13 cellular contexts compared by ENCODE assay signal in genomic region chr17:37507108-37507507, GRCh38. TPM values are rescaled to one million over a fixed set of nuclear protein-coding genes. Genes with fewer than 3 reads are reported as not detected.
A peak's percentile ranks its signal among the peaks of the same experiment; 100 is the strongest.
DNase-seq lines count a peak whose midpoint lies in the region; TF ChIP-seq lines count a peak whose summit lies in the region.
"Had no signal": no experiment of that assay in that cellular context is flagged by ENCODE, and none has a peak within 500 bp of the region (broad histone marks: within the 10 kb centered on the region; RNA-seq: fewer than 3 reads in every experiment).

No MANE protein-coding gene starts in this region.

- WGBS in mesendoderm (ENCODE audit: extremely low coverage, insufficient coverage, low lambda C conversion rate) = no CpG with 5 or more reads among the region's 9 CpGs

- H3K79me1 ChIP-seq in mesendoderm (ENCODE audit: low read length) = no peaks in the 10 kb centered on the region

- DNase-seq in DMS 273 treated with DMSO at 0.1 percent for 48 hours (lab: John Stamatoyannopoulos, UW) (peak; percentile 55), NCI-H1694 treated with DMSO at 0.1 percent for 48 hours (lab: John Stamatoyannopoulos, UW) (peak; percentile 81), cerebellum (ENCODE audit: low spot score) (peak; percentile 70), mesendoderm (no peak), HT-29 (ENCODE audit: low spot score) (no peak), SKM-1 (lab: John Stamatoyannopoulos, UW; ENCODE audit: unreplicated experiment) (no peak), ascending aorta (ENCODE audit: low spot score in 2 of 2) (no peak)
- DNase-seq: central memory CD4-positive, alpha-beta T cell; GF-D8; natural killer cell; NCI-H1436; T1000 had no signal

- no peak overlapping the region for H2BK120ac ChIP-seq in mesendoderm (ENCODE audit: low read depth, low read length)

- no peak overlapping the region for H3K4ac ChIP-seq in mesendoderm (ENCODE audit: low read depth, low read length)

- H3K27me3 ChIP-seq in mesendoderm (ENCODE audit: insufficient read depth, low read length, poor library complexity) = no peaks in the 10 kb centered on the region
- no peaks in the 10 kb centered on the region for H3K27me3 ChIP-seq in ascending aorta
- H3K27me3 ChIP-seq: suprapubic skin had no signal

- no peak overlapping the region for H4K5ac ChIP-seq in mesendoderm (ENCODE audit: low read length)

- TF ChIP-seq CTCF in ascending aorta (IDR thresholded peaks at IDR 0.05) = no peak

- no peaks in the 10 kb centered on the region for H3K36me3 ChIP-seq in mesendoderm (ENCODE audit: control insufficient read depth, insufficient read depth, low read length)
- peaks cover 1 to 3% of the 10 kb centered on the region in 2 donors for H3K36me3 ChIP-seq in ascending aorta

- no peak overlapping the region for H3K18ac ChIP-seq in mesendoderm (ENCODE audit: low read length)

- H3K4me1 ChIP-seq in mesendoderm (ENCODE audit: control insufficient read depth, low read depth, low read length) = no peaks in the 10 kb centered on the region
- H3K4me1 ChIP-seq in ascending aorta = no peaks in the 10 kb centered on the region

- H2AK5ac ChIP-seq in mesendoderm (ENCODE audit: low read length) = no peak overlapping the region

- H3K23ac ChIP-seq in mesendoderm (ENCODE audit: low read length) = no peak overlapping the region

- H3K9me3 ChIP-seq in ascending aorta = no peaks in the 10 kb centered on the region
- H3K9me3 ChIP-seq: suprapubic skin had no signal

- H4K8ac ChIP-seq in mesendoderm (ENCODE audit: low read depth, low read length) = no peak overlapping the region

- no peak overlapping the region for H3K9ac ChIP-seq in mesendoderm (ENCODE audit: low read length)

- no peak overlapping the region for H2BK5ac ChIP-seq in mesendoderm (ENCODE audit: low read length)

- H3K79me2 ChIP-seq in mesendoderm (ENCODE audit: control insufficient read depth, insufficient read depth, low read length) = no peaks in the 10 kb centered on the region

- H3K4me3 ChIP-seq in mesendoderm (ENCODE audit: low read length) = no peak overlapping the region
- peak overlapping the region in 1 of 2 donors; percentile 12 for H3K4me3 ChIP-seq in ascending aorta
- H3K4me3 ChIP-seq: suprapubic skin had no signal

- no peak overlapping the region for H3K4me2 ChIP-seq in mesendoderm (ENCODE audit: low read length)

- intact Hi-C loops in ascending aorta (cut with DNase I) = no loop called here

- no peak overlapping the region for H2BK15ac ChIP-seq in mesendoderm (replicated peaks; ENCODE audit: low read depth)

- H3K27ac ChIP-seq in mesendoderm (ENCODE audit: low read depth, low read length) = no peak overlapping the region
- no peak overlapping the region for H3K27ac ChIP-seq in ascending aorta
- H3K27ac ChIP-seq: suprapubic skin had no signal

- peak overlapping the region; percentile 15 for H3K56ac ChIP-seq in mesendoderm (ENCODE audit: low read length)

RNA-seq across cellular contexts. Expression of gene DUSP14, which starts 17.4 kb away (rescaled TPM):
- total RNA-seq in cerebellum (11.2 TPM), ascending aorta (4.6 TPM)
- 15.9 TPM for polyA plus RNA-seq in mesendoderm (2013, experiment 1 of 2)
- polyA plus RNA-seq in mesendoderm (2013, experiment 2 of 2) = 15.9 TPM
- total RNA-seq in HT-29 (2014; rRNA removed; shearing (Covaris generic)) = 64.2 and 71.4 TPM in 2 replicates

Comparison
In these comparisons a context has a peak if more than half of its experiments do, and no peak if none do; other contexts are left out.
1. DNase-seq: peak in DMS 273 treated with DMSO at 0.1 percent for 48 hours (single experiment), NCI-H1694 treated with DMSO at 0.1 percent for 48 hours (single experiment) and cerebellum (single experiment); none in mesendoderm (single experiment), HT-29 (single experiment), SKM-1 (single experiment) and ascending aorta (0 of 2).